Comparison of ENCODE assay signal across 28 cellular contexts in genomic region chr4:24001945-24002640, GRCh38.
DNase-seq lines count a peak whose midpoint lies in the region; ATAC-seq and TF ChIP-seq lines count a peak whose summit lies in the region.
"Had no signal": no experiment of that assay in that cellular context is flagged by ENCODE, and none has a peak within 500 bp of the region (broad histone marks: within the 10 kb centered on the region; RNA-seq: fewer than 3 reads in every experiment).

No MANE protein-coding gene starts in this region.

- CTCF ChIA-PET in T-cell (lab: Charles Lee): no interaction called here

- H3K36me3 ChIP-seq in RWPE2 (ENCODE audit: low read depth) (no peaks in the 10 kb centered on the region), neuronal stem cell (replicated peaks in 1 of 2; ENCODE audit: control insufficient read depth in 2 of 2, insufficient read depth in 2 of 2, low read length in 2 of 2) (no peaks in the 10 kb centered on the region), hepatocyte (replicated peaks; ENCODE audit: insufficient read depth, low read depth) (no peaks in the 10 kb centered on the region), tibial nerve (no peaks in the 10 kb centered on the region)
- H3K36me3 ChIP-seq: BLaER1, breast epithelium, colonic mucosa, esophagus muscularis mucosa, HAP-1, uterus had no signal

- no peak overlapping the region for H3K4me3 Mint-ChIP-seq in T-cell
- H3K4me3 Mint-ChIP-seq: activated CD4-positive, alpha-beta T cell treated with anti-CD3 and anti-CD28 coated beads for 36 hours; activated naive CD8-positive, alpha-beta T cell treated with anti-CD3 and anti-CD28 coated beads, Interleukin-2, amount 50 U/mL, for 24 hours; T-helper 1 cell treated with Interleukin-12 subunit alpha and Interleukin-12 subunit beta and Interleukin-4 antibody, amounts not matched to agents 30 μg/mL and 1 μg/mL, for 36 hours had no signal

- H2BK120ac ChIP-seq in neuronal stem cell (ENCODE audit: low read depth, low read length): no peak overlapping the region

- TF ChIP-seq CTCF in RWPE2 (IDR thresholded peaks at IDR 0.05; ENCODE audit: poor library complexity, severe bottlenecking) (no peak), hepatocyte (IDR thresholded peaks at IDR 0.05; ENCODE audit: poor library complexity) (no peak), tibial nerve (IDR thresholded peaks at IDR 0.05) (no peak)

- POLR2A ChIA-PET in T-cell (lab: Charles Lee): no interaction called here

- ATAC-seq in RWPE2 (ENCODE audit: low read depth) (peak; percentile 73; the same call in 2 of the 3 replicates), T-cell (replicated peaks in 1 of 4) (no peak)
- ATAC-seq: activated CD4-positive, alpha-beta T cell treated with anti-CD3 and anti-CD28 coated beads for 36 hours; activated naive CD8-positive, alpha-beta T cell treated with anti-CD3 and anti-CD28 coated beads, Interleukin-2, amount 50 U/mL, for 24 hours; GM12878; psoas muscle had no signal

- no peaks in the 10 kb centered on the region for H3K79me2 ChIP-seq in hepatocyte

- no peaks in the 10 kb centered on the region for H3K79me1 ChIP-seq in neuronal stem cell (ENCODE audit: low read depth, low read length)

- H2BK15ac ChIP-seq in neuronal stem cell (ENCODE audit: low read length): no peak overlapping the region

- no peak overlapping the region for H3K14ac ChIP-seq in neuronal stem cell (ENCODE audit: low read length)

- no peaks in the 10 kb centered on the region for H3K9me2 ChIP-seq in hepatocyte (replicated peaks; ENCODE audit: insufficient read depth)

- H3K9me3 Mint-ChIP-seq in T-cell: peaks cover 0 to 6% (median 1%) of the 10 kb centered on the region in 3 donors
- H3K9me3 Mint-ChIP-seq: activated naive CD8-positive, alpha-beta T cell treated with anti-CD3 and anti-CD28 coated beads, Interleukin-2, amount 50 U/mL, for 24 hours; T-helper 1 cell treated with Interleukin-12 subunit alpha and Interleukin-12 subunit beta and Interleukin-4 antibody, amounts not matched to agents 30 μg/mL and 1 μg/mL, for 36 hours had no signal

- H3K27ac ChIP-seq in RWPE2 (ENCODE audit: poor library complexity, severe bottlenecking) (no peak overlapping the region), neuronal stem cell (replicated peaks; ENCODE audit: low read length) (no peak overlapping the region), hepatocyte (no peak overlapping the region), tibial nerve (no peak overlapping the region)
- H3K27ac ChIP-seq: BLaER1, breast epithelium, colonic mucosa, esophagus muscularis mucosa, psoas muscle, uterus had no signal

- no peak overlapping the region for H2BK12ac ChIP-seq in neuronal stem cell (ENCODE audit: low read length)

- no peak overlapping the region for H3K18ac ChIP-seq in neuronal stem cell (ENCODE audit: low read length)

- TF ChIP-seq POLR2A in tibial nerve (IDR thresholded peaks at IDR 0.05): no peak

- no peaks in the 10 kb centered on the region for H3K4me1 Mint-ChIP-seq in T-cell
- H3K4me1 Mint-ChIP-seq: activated CD4-positive, alpha-beta T cell treated with anti-CD3 and anti-CD28 coated beads for 36 hours; activated naive CD8-positive, alpha-beta T cell treated with anti-CD3 and anti-CD28 coated beads, Interleukin-2, amount 50 U/mL, for 24 hours had no signal

- H3K4me2 ChIP-seq in neuronal stem cell (ENCODE audit: insufficient read depth, low read length, poor library complexity, severe bottlenecking) (no peak overlapping the region), hepatocyte (no peak overlapping the region)
- H3K4me2 ChIP-seq: BLaER1 had no signal

- TF ChIP-seq EP300 in tibial nerve (IDR thresholded peaks at IDR 0.05): no peak

- H3K4me1 ChIP-seq in RWPE2 (ENCODE audit: insufficient read depth, poor library complexity, severe bottlenecking) (no peaks in the 10 kb centered on the region), neuronal stem cell (ENCODE audit: control insufficient read depth in 2 of 2, insufficient read depth in 1 of 2, low read depth in 1 of 2, low read length in 2 of 2) (peaks cover 4 to 13% of the 10 kb centered on the region in 2 donors), hepatocyte (ENCODE audit: insufficient read depth) (no peaks in the 10 kb centered on the region), tibial nerve (no peaks in the 10 kb centered on the region)
- H3K4me1 ChIP-seq: BLaER1, breast epithelium, colonic mucosa, esophagus muscularis mucosa, HAP-1, psoas muscle, uterus had no signal

- H3K4me3 ChIP-seq in RWPE2 (ENCODE audit: severe bottlenecking) (no peak overlapping the region), neuronal stem cell (ENCODE audit: low read length in 2 of 2) (no peak overlapping the region), hepatocyte (no peak overlapping the region), tibial nerve (no peak overlapping the region)
- H3K4me3 ChIP-seq: BLaER1, breast epithelium, colonic mucosa, esophagus muscularis mucosa, GM12878, HAP-1, psoas muscle, uterus had no signal

- H2AFZ ChIP-seq in neuronal stem cell (ENCODE audit: low read length) (peak overlapping the region; percentile 65), hepatocyte (no peak overlapping the region)

- H3K27me3 ChIP-seq in RWPE2 (ENCODE audit: insufficient read depth, poor library complexity, severe bottlenecking) (no peaks in the 10 kb centered on the region), neuronal stem cell (ENCODE audit: control insufficient read depth in 3 of 3, insufficient read depth in 3 of 3, low read depth in 1 of 3, low read length in 3 of 3) (no peaks in the 10 kb centered on the region), hepatocyte (peaks cover 18% of the 10 kb centered on the region), tibial nerve (no peaks in the 10 kb centered on the region)
- H3K27me3 ChIP-seq: BLaER1, breast epithelium, colonic mucosa, esophagus muscularis mucosa, uterus had no signal

- no peak overlapping the region for H3K4ac ChIP-seq in neuronal stem cell (ENCODE audit: low read length)

- no peak overlapping the region for H3K9ac ChIP-seq in neuronal stem cell (ENCODE audit: low read depth, low read length, poor library complexity)
- H3K9ac ChIP-seq: BLaER1 had no signal

- no peak overlapping the region for H3K23ac ChIP-seq in neuronal stem cell (ENCODE audit: low read depth, low read length, poor library complexity)

- H3K9me3 ChIP-seq in RWPE2 (ENCODE audit: severe bottlenecking) (no peaks in the 10 kb centered on the region), neuronal stem cell (replicated peaks in 1 of 2; ENCODE audit: control insufficient read depth in 2 of 2, insufficient read depth in 1 of 2, low read depth in 1 of 2, low read length in 2 of 2) (no peaks in the 10 kb centered on the region), hepatocyte (ENCODE audit: low read depth) (no peaks in the 10 kb centered on the region), tibial nerve (no peaks in the 10 kb centered on the region)
- H3K9me3 ChIP-seq: BLaER1, breast epithelium, colonic mucosa, esophagus muscularis mucosa, HAP-1, psoas muscle, uterus had no signal

- peak; percentile 23 for DNase-seq in EL
- DNase-seq in RWPE2 (ENCODE audit: low spot score): no peak
- peak; percentile 38 for DNase-seq in fibroblast of gingiva (ENCODE audit: low read depth)
- DNase-seq in neuronal stem cell (ENCODE audit: low spot score): no peak
- DNase-seq in hepatocyte (ENCODE audit: low spot score): no peak
- no peak for DNase-seq in T-cell
- no peak for DNase-seq in HPDE6-E6E7 (ENCODE audit: extremely low spot score)
- DNase-seq in tibial nerve (ENCODE audit: low spot score in 2 of 2): no peak
- DNase-seq: activated CD4-positive, alpha-beta T cell treated with anti-CD3 and anti-CD28 coated beads for 36 hours; activated gamma-delta T cell treated with Interleukin-2 at 50 U/mL for 16 hours; activated naive CD8-positive, alpha-beta T cell treated with anti-CD3 and anti-CD28 coated beads, Interleukin-2, amount 50 U/mL, for 24 hours; activated T-cell treated with anti-CD3 and anti-CD28 coated beads, Interleukin-2, amount 50 U/mL, for 1 hour; colonic mucosa; COR-L47; effector memory CD4-positive, alpha-beta T cell; islet precursor cell; NCI-H1436 treated with DMSO at 0.1 percent for 48 hours; psoas muscle; small intestine; stimulated activated CD4-positive, alpha-beta T cell treated with anti-CD3 and anti-CD28 coated beads, Interleukin-2, amount 100 ng/mL, for 24 hours; substantia nigra; uterus had no signal

- no peak overlapping the region for H2BK5ac ChIP-seq in neuronal stem cell (ENCODE audit: low read length)

- H2AK5ac ChIP-seq in neuronal stem cell (ENCODE audit: low read depth, low read length): no peak overlapping the region

- H3K27ac Mint-ChIP-seq in T-cell: no peak overlapping the region
- H3K27ac Mint-ChIP-seq: activated CD4-positive, alpha-beta T cell treated with anti-CD3 and anti-CD28 coated beads for 36 hours; activated naive CD8-positive, alpha-beta T cell treated with anti-CD3 and anti-CD28 coated beads, Interleukin-2, amount 50 U/mL, for 24 hours; T-helper 1 cell treated with Interleukin-12 subunit alpha and Interleukin-12 subunit beta and Interleukin-4 antibody, amounts not matched to agents 30 μg/mL and 1 μg/mL, for 36 hours had no signal

- H3K27me3 Mint-ChIP-seq in T-cell: peaks cover 0 to 3% of the 10 kb centered on the region in 2 donors

- H3K36me3 Mint-ChIP-seq in T-cell: no peaks in the 10 kb centered on the region

- no CpG with 5 or more reads among the region's 9 CpGs for WGBS in neuronal stem cell (ENCODE audit: extremely low coverage in 2 of 2, insufficient read length in 2 of 2, insufficient replicate concordance in 1 of 2), 2 donors
- 86% methylated on average over 9 of the region's 9 CpGs for WGBS in hepatocyte (ENCODE audit: low lambda C conversion rate, missing lambda C conversion rate)
- WGBS in tibial nerve, 2 donors: 73 to 75% methylated on average over 9 of the region's 9 CpGs

- H4K91ac ChIP-seq in neuronal stem cell (ENCODE audit: low read depth, low read length, poor library complexity): no peak overlapping the region

- no peak overlapping the region for H4K8ac ChIP-seq in neuronal stem cell (ENCODE audit: low read depth, low read length)

- no peaks in the 10 kb centered on the region for H4K20me1 ChIP-seq in hepatocyte (ENCODE audit: insufficient read depth, poor library complexity, severe bottlenecking)
- H4K20me1 ChIP-seq: BLaER1 had no signal

Comparison
In these comparisons a context has a peak if more than half of its experiments do, and no peak if none do; other contexts are left out.
1. DNase-seq: peak in EL (single experiment) and fibroblast of gingiva (single experiment); none in RWPE2 (single experiment), neuronal stem cell (single experiment), hepatocyte (single experiment), T-cell (0 of 34), HPDE6-E6E7 (single experiment) and tibial nerve (0 of 2).